14 cellular contexts compared by ENCODE assay signal in genomic region chr3:86245360-86245759, GRCh38.
A peak's percentile ranks its signal among the peaks of the same experiment; 100 is the strongest.
DNase-seq lines count a peak whose midpoint lies in the region; ATAC-seq, FAIRE-seq and TF ChIP-seq lines count a peak whose summit lies in the region.
"Had no signal": no experiment of that assay in that cellular context is flagged by ENCODE, and none has a peak within 500 bp of the region (broad histone marks: within the 10 kb centered on the region; RNA-seq: fewer than 3 reads in every experiment).

No MANE protein-coding gene starts in this region.

- intact Hi-C loops in A673 (cut with micrococcal nuclease; ENCODE audit: unreplicated experiment), result loop anchor here (1.0 kb wide), 1 partner anchor 424 kb away; no protein-coding TSS in a partner anchor

- H3K4me1 ChIP-seq in A673 (ENCODE audit: insufficient read depth, low read length, poor library complexity, severe bottlenecking) (no peaks in the 10 kb centered on the region), small intestine (ENCODE audit: control insufficient read depth in 2 of 2, insufficient read depth in 1 of 2, low read depth in 1 of 2, low read length in 1 of 2) (no peaks in the 10 kb centered on the region)
- H3K4me1 ChIP-seq: tibial artery had no signal

- TF ChIP-seq CTCF in A673 (conservative IDR thresholded peaks at IDR 0.05; ENCODE audit: low read depth, low read length) (peak; percentile 49), LNCAP (IDR thresholded peaks at IDR 0.05) (peak; percentile 48), VCaP (conservative IDR thresholded peaks at IDR 0.05) (peak; percentile 83), kidney epithelial cell (IDR thresholded peaks at IDR 0.05; ENCODE audit: insufficient read depth, low read length, poor library complexity, severe bottlenecking) (peak; percentile 46)

- H3K27ac ChIP-seq in A673 (ENCODE audit: low read depth, low read length, poor library complexity, severe bottlenecking) (no peak overlapping the region), VCaP (no peak overlapping the region), small intestine (ENCODE audit: low read depth in 1 of 2, low read length in 1 of 2) (no peak overlapping the region)
- H3K27ac ChIP-seq: tibial artery had no signal

- FAIRE-seq in small intestine (lab: Jason Lieb, UNC), result no peak
- FAIRE-seq: GM12891 had no signal

- H3K36me3 ChIP-seq in A673 (ENCODE audit: insufficient read depth, low read length, poor library complexity, severe bottlenecking) (no peaks in the 10 kb centered on the region), kidney epithelial cell (ENCODE audit: control insufficient read depth, insufficient read depth, low read length) (no peaks in the 10 kb centered on the region), small intestine (ENCODE audit: control insufficient read depth in 2 of 2, insufficient read depth in 2 of 2, low read length in 2 of 2) (no peaks in the 10 kb centered on the region)
- H3K36me3 ChIP-seq: tibial artery had no signal

- peak; percentile 19 for DNase-seq in A673 (ENCODE audit: low spot score)
- no peak for DNase-seq in kidney epithelial cell (ENCODE audit: low read depth)
- DNase-seq in small intestine, result no peak
- DNase-seq in AG08396 (ENCODE audit: low spot score), result no peak
- no peak for DNase-seq in activated CD4-positive, alpha-beta T cell treated with anti-CD3 and anti-CD28 coated beads, Interleukin-2, amount 50 U/mL, for 1 hour
- DNase-seq: activated CD8-positive, alpha-beta memory T cell treated with anti-CD3 and anti-CD28 coated beads, Interleukin-2, amount 50 U/mL, for 4 hours; foreskin fibroblast; natural killer cell; T-helper 1 cell; tibial artery had no signal

- POLR2A ChIA-PET in A673 (lab: Charles Lee; ENCODE audit: low non-redundant PET), result no interaction called here

- WGBS in small intestine, 3 donors, result 14 to 19% (median 15%) methylated on average over 1 of the region's 1 CpG

- ATAC-seq in HG02981 (IDR thresholded peaks at IDR 0.05; ENCODE audit: unreplicated experiment), result no peak
- ATAC-seq: natural killer cell had no signal

- BruUV-seq in A673 (replicated peaks; lab: Mats Ljungman, UMichigan), result no TSS peak

- H3K9me3 ChIP-seq in A673 (ENCODE audit: low read depth, low read length, poor library complexity, severe bottlenecking) (no peaks in the 10 kb centered on the region), small intestine (ENCODE audit: control insufficient read depth, low read depth) (no peaks in the 10 kb centered on the region)
- H3K9me3 ChIP-seq: tibial artery had no signal

- CTCF ChIA-PET in A673 (lab: Charles Lee), result no interaction called here

- H3K27me3 ChIP-seq in A673 (replicated peaks; ENCODE audit: insufficient read depth, low read depth, low read length, poor library complexity), result no peaks in the 10 kb centered on the region
- no peaks in the 10 kb centered on the region for H3K27me3 ChIP-seq in kidney epithelial cell (ENCODE audit: control insufficient read depth, insufficient read depth, low read length)
- no peaks in the 10 kb centered on the region for H3K27me3 ChIP-seq in small intestine (ENCODE audit: control insufficient read depth in 2 of 2, insufficient read depth in 2 of 2, low read length in 2 of 2)
- H3K27me3 ChIP-seq: tibial artery had no signal

- H3K4me3 ChIP-seq in A673 (ENCODE audit: low read depth, low read length, poor library complexity, severe bottlenecking) (no peak overlapping the region), kidney epithelial cell (ENCODE audit: low read depth, low read length) (no peak overlapping the region), small intestine (ENCODE audit: low read depth in 1 of 2, low read length in 2 of 2) (no peak overlapping the region)
- H3K4me3 ChIP-seq: tibial artery had no signal
